1 cellular context compared by ENCODE assay signal in the genomic region with DNA sequence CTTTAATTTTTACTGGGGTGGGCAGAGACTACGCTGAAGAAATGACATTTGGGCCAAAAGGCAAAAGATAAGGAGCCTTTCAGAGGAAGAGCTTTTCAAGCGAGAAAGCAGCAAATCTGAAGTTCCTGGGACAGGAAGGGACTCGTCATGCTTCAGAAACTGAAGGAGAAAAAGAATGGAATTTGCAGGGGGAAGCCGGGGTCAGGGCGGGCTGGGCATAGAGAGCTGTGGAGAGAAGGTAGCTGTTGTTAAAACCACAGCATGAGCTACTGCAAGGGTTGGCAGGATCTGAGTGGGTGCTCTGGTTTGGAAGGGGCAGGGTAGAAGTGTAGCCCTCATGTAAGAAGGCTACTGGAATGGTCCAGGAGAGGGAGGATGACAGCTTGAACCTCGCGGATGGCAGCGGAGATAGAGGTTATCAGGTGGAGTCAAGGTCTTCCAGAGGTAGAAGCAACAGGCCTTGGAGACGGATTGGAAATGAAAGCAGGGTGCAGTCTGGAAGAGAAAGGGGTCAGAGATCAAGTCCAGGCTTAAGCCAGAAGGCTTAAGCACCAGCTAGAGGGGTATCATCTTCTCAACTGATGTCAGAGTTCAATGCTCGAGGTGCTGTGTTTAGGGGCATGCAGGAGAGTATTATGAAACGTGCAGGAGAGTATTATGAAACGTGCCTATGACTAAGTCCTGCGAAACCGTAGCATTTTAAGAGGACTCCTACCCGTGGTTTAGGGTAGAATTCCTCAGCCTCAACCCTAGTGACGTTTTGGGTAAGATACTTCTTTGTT.
TF ChIP-seq lines count a peak whose summit lies in the region.

No MANE protein-coding gene starts in this region.

TF ChIP-seq in GM23338, 12 proteins besides CTCF, POLR2A, EP300 and RAD21 (continued from another document):
- TF ChIP-seq, protein P1, sequence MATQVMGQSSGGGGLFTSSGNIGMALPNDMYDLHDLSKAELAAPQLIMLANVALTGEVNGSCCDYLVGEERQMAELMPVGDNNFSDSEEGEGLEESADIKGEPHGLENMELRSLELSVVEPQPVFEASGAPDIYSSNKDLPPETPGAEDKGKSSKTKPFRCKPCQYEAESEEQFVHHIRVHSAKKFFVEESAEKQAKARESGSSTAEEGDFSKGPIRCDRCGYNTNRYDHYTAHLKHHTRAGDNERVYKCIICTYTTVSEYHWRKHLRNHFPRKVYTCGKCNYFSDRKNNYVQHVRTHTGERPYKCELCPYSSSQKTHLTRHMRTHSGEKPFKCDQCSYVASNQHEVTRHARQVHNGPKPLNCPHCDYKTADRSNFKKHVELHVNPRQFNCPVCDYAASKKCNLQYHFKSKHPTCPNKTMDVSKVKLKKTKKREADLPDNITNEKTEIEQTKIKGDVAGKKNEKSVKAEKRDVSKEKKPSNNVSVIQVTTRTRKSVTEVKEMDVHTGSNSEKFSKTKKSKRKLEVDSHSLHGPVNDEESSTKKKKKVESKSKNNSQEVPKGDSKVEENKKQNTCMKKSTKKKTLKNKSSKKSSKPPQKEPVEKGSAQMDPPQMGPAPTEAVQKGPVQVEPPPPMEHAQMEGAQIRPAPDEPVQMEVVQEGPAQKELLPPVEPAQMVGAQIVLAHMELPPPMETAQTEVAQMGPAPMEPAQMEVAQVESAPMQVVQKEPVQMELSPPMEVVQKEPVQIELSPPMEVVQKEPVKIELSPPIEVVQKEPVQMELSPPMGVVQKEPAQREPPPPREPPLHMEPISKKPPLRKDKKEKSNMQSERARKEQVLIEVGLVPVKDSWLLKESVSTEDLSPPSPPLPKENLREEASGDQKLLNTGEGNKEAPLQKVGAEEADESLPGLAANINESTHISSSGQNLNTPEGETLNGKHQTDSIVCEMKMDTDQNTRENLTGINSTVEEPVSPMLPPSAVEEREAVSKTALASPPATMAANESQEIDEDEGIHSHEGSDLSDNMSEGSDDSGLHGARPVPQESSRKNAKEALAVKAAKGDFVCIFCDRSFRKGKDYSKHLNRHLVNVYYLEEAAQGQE (IDR thresholded peaks at IDR 0.05; ENCODE audit: unreplicated experiment) = no peak
- no peak for TF ChIP-seq STAT1 (IDR thresholded peaks at IDR 0.05; ENCODE audit: unreplicated experiment)
- TF ChIP-seq EZH2 (IDR thresholded peaks at IDR 0.05; ENCODE audit: low read depth, unreplicated experiment) = no peak
- TF ChIP-seq NANOG (IDR thresholded peaks at IDR 0.05; ENCODE audit: borderline replicate concordance) = no peak
- TF ChIP-seq, protein P2, sequence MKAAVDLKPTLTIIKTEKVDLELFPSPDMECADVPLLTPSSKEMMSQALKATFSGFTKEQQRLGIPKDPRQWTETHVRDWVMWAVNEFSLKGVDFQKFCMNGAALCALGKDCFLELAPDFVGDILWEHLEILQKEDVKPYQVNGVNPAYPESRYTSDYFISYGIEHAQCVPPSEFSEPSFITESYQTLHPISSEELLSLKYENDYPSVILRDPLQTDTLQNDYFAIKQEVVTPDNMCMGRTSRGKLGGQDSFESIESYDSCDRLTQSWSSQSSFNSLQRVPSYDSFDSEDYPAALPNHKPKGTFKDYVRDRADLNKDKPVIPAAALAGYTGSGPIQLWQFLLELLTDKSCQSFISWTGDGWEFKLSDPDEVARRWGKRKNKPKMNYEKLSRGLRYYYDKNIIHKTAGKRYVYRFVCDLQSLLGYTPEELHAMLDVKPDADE (IDR thresholded peaks at IDR 0.05) = no peak
- TF ChIP-seq CREB1 (CRISPR knock-in tag; IDR thresholded peaks at IDR 0.05; ENCODE audit: low read depth) = no peak
- TF ChIP-seq JUNB (IDR thresholded peaks at IDR 0.05; ENCODE audit: unreplicated experiment) = no peak
- TF ChIP-seq EZH2phosphoT487 (IDR thresholded peaks at IDR 0.05; ENCODE audit: unreplicated experiment) = no peak
